Comparison of ENCODE assay signal across 9 cellular contexts in genomic region chr5:153896701-153897100, GRCh38.
A peak's percentile ranks its signal among the peaks of the same experiment; 100 is the strongest.
DNase-seq lines count a peak whose midpoint lies in the region; ATAC-seq and TF ChIP-seq lines count a peak whose summit lies in the region.
"Had no signal": no experiment of that assay in that cellular context is flagged by ENCODE, and none has a peak within 500 bp of the region (broad histone marks: within the 10 kb centered on the region; RNA-seq: fewer than 3 reads in every experiment).

No MANE protein-coding gene starts in this region.

- ATAC-seq in Right ventricle myocardium inferior (peak; percentile 32), HG03045 (IDR thresholded peaks at IDR 0.05; ENCODE audit: unreplicated experiment) (peak; percentile 87), lower lobe of right lung (peak; percentile 41 to 70)

- H3K27ac ChIP-seq in left ventricle myocardium inferior (replicated peaks) (no peak overlapping the region), lower lobe of right lung (no peak overlapping the region), mesendoderm (ENCODE audit: low read depth, low read length) (no peak overlapping the region)
- H3K27ac ChIP-seq: C4-2B had no signal

- no peaks in the 10 kb centered on the region for H3K9me3 ChIP-seq in left ventricle myocardium inferior (replicated peaks)
- no peaks in the 10 kb centered on the region for H3K9me3 ChIP-seq in lower lobe of right lung

- H3K27me3 Mint-ChIP-seq in type B pancreatic cell: no peaks in the 10 kb centered on the region

- TF ChIP-seq CTCF in left ventricle myocardium inferior (IDR thresholded peaks at IDR 0.05; ENCODE audit: borderline replicate concordance): no peak
- no peak for TF ChIP-seq CTCF in lower lobe of right lung (IDR thresholded peaks at IDR 0.05)
- TF ChIP-seq CTCF in type B pancreatic cell (conservative IDR thresholded peaks at IDR 0.05): no peak

- DNase-seq in Right ventricle myocardium inferior (ENCODE audit: missing footprints) (no peak), left ventricle myocardium inferior (no peak), NCI-H524 (lab: John Stamatoyannopoulos, UW) (peak; percentile 64 to 83), lower lobe of right lung (no peak), mesendoderm (no peak), type B pancreatic cell (ENCODE audit: extremely low spot score, unreplicated experiment) (no peak), NCI-H510A treated with DMSO at 0.1 percent for 48 hours (lab: John Stamatoyannopoulos, UW) (no peak)

- no peaks in the 10 kb centered on the region for H3K79me2 ChIP-seq in mesendoderm (ENCODE audit: control insufficient read depth, insufficient read depth, low read length)

- intact Hi-C loops in Right ventricle myocardium inferior (cut with DNase I) (no loop called here), left ventricle myocardium inferior (cut with micrococcal nuclease) (no loop called here), lower lobe of right lung (cut with DNase I) (no loop called here)

- H3K36me3 Mint-ChIP-seq in type B pancreatic cell: no peaks in the 10 kb centered on the region

- H2AK5ac ChIP-seq in mesendoderm (ENCODE audit: low read length): no peak overlapping the region

- H3K18ac ChIP-seq in mesendoderm (ENCODE audit: low read length): no peak overlapping the region

- no peak overlapping the region for H3K4me3 Mint-ChIP-seq in type B pancreatic cell

- no peak overlapping the region for H3K4me3 ChIP-seq in left ventricle myocardium inferior
- H3K4me3 ChIP-seq in lower lobe of right lung: no peak overlapping the region
- H3K4me3 ChIP-seq in mesendoderm (ENCODE audit: low read length): no peak overlapping the region

- H3K36me3 ChIP-seq in left ventricle myocardium inferior (no peaks in the 10 kb centered on the region), lower lobe of right lung (no peaks in the 10 kb centered on the region), mesendoderm (ENCODE audit: control insufficient read depth, insufficient read depth, low read length) (no peaks in the 10 kb centered on the region)

- H3K4ac ChIP-seq in mesendoderm (ENCODE audit: low read depth, low read length): no peak overlapping the region

- H3K79me1 ChIP-seq in mesendoderm (ENCODE audit: low read length): no peaks in the 10 kb centered on the region

- no peak overlapping the region for H2BK15ac ChIP-seq in mesendoderm (replicated peaks; ENCODE audit: low read depth)

- H3K9ac ChIP-seq in mesendoderm (ENCODE audit: low read length): no peak overlapping the region

- H3K56ac ChIP-seq in mesendoderm (ENCODE audit: low read length): no peak overlapping the region

- no peak overlapping the region for H2BK120ac ChIP-seq in mesendoderm (ENCODE audit: low read depth, low read length)

- H2BK5ac ChIP-seq in mesendoderm (ENCODE audit: low read length): no peak overlapping the region

- H3K27me3 ChIP-seq in left ventricle myocardium inferior (ENCODE audit: low read depth): no peaks in the 10 kb centered on the region
- H3K27me3 ChIP-seq in lower lobe of right lung (ENCODE audit: low read depth): no peaks in the 10 kb centered on the region
- no peaks in the 10 kb centered on the region for H3K27me3 ChIP-seq in mesendoderm (ENCODE audit: insufficient read depth, low read length, poor library complexity)

- H3K4me1 ChIP-seq in left ventricle myocardium inferior (no peaks in the 10 kb centered on the region), lower lobe of right lung (no peaks in the 10 kb centered on the region), mesendoderm (ENCODE audit: control insufficient read depth, low read depth, low read length) (peaks cover 4% of the 10 kb centered on the region)

- no peak overlapping the region for H3K27ac Mint-ChIP-seq in type B pancreatic cell

- H3K9me3 Mint-ChIP-seq in type B pancreatic cell: no peaks in the 10 kb centered on the region

- no peak overlapping the region for H4K8ac ChIP-seq in mesendoderm (ENCODE audit: low read depth, low read length)

- H3K4me1 Mint-ChIP-seq in type B pancreatic cell (ENCODE audit: unreplicated experiment): no peaks in the 10 kb centered on the region

- H3K4me2 ChIP-seq in mesendoderm (ENCODE audit: low read length): no peak overlapping the region

- no peak overlapping the region for H3K23ac ChIP-seq in mesendoderm (ENCODE audit: low read length)

- H4K5ac ChIP-seq in mesendoderm (ENCODE audit: low read length): no peak overlapping the region

Comparison
In these comparisons a context has a peak if more than half of its experiments do, and no peak if none do; other contexts are left out.
1. ATAC-seq: peak in every context shown above with its lines; median percentile 87 in HG03045; 56 in lower lobe of right lung; 32 in Right ventricle myocardium inferior.
2. DNase-seq: peak in NCI-H524 (2 of 2); none in Right ventricle myocardium inferior (single experiment), left ventricle myocardium inferior (single experiment), lower lobe of right lung (single experiment), mesendoderm (single experiment), type B pancreatic cell (single experiment) and NCI-H510A treated with DMSO at 0.1 percent for 48 hours (single experiment).